Comparison of ENCODE assay signal across 11 cellular contexts in the genomic region with DNA sequence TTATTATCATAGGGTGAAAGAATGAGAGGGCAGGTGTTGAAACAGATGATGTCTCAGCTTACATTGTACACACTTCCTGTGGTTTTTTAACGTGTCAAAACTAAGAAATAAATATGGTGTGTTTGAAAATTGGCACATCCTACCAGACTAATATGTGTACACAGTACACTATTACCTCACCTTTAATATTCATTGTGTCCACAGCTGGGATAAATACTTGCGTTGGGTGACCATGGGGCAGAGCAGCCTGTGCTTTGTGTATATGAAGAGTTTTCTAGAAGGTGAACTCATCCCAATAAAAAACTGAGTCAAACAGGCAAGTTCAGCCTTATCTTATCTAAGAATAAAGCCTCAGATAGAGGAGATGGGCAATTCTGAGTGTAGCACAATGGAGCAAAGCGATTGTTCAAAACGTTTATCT. TPM values are rescaled to one million over a fixed set of nuclear protein-coding genes. Genes with fewer than 3 reads are reported as not detected.
A peak's percentile ranks its signal among the peaks of the same experiment; 100 is the strongest.
DNase-seq lines count a peak whose midpoint lies in the region; ATAC-seq and TF ChIP-seq lines count a peak whose summit lies in the region.
"Had no signal": no experiment of that assay in that cellular context is flagged by ENCODE, and none has a peak within 500 bp of the region (broad histone marks: within the 10 kb centered on the region; RNA-seq: fewer than 3 reads in every experiment).

No MANE protein-coding gene starts in this region.

- H3K4me1 ChIP-seq in RWPE2 (ENCODE audit: insufficient read depth, poor library complexity, severe bottlenecking) (peaks cover 13% of the 10 kb centered on the region), GM23248 (ENCODE audit: insufficient read depth) (peaks cover 1% of the 10 kb centered on the region; the same call in 1 of the 2 replicates)

- in situ Hi-C loops in GM23248 (cut with MboI), result no loop called here

- H3K9me3 ChIP-seq in RWPE2 (ENCODE audit: severe bottlenecking) (no peaks in the 10 kb centered on the region), GM23248 (ENCODE audit: low read depth) (no peaks in the 10 kb centered on the region)
- H3K9me3 ChIP-seq: heart left ventricle had no signal

- H3K9me2 ChIP-seq in GM23248 (ENCODE audit: insufficient read depth), result no peaks in the 10 kb centered on the region

- H4K20me1 ChIP-seq in GM23248 (ENCODE audit: insufficient read depth), result no peaks in the 10 kb centered on the region

- no peak for TF ChIP-seq CTCF in RWPE2 (IDR thresholded peaks at IDR 0.05; ENCODE audit: poor library complexity, severe bottlenecking)

- H3K27ac ChIP-seq in RWPE2 (ENCODE audit: poor library complexity, severe bottlenecking), result peak overlapping the region; percentile 41
- H3K27ac ChIP-seq in GM23248, result no peak overlapping the region

- H3K27me3 ChIP-seq in RWPE2 (ENCODE audit: insufficient read depth, poor library complexity, severe bottlenecking), result no peaks in the 10 kb centered on the region
- H3K27me3 ChIP-seq in GM23248 (replicated peaks; ENCODE audit: insufficient read depth), result no peaks in the 10 kb centered on the region
- H3K27me3 ChIP-seq: heart left ventricle had no signal

- WGBS in GM23248 (ENCODE audit: low coverage in 1 of 2, low lambda C conversion rate in 2 of 2, missing lambda C conversion rate in 2 of 2), 2 experiments, result 86 to 92% methylated on average over 4 of the region's 4 CpGs

- ATAC-seq in GM19463 (IDR thresholded peaks at IDR 0.05; ENCODE audit: unreplicated experiment) (peak; percentile 68), RWPE2 (ENCODE audit: low read depth) (peak; percentile 97)
- ATAC-seq: heart left ventricle had no signal

- H2AFZ ChIP-seq in GM23248, result no peak overlapping the region

- H3F3A ChIP-seq in GM23248 (ENCODE audit: insufficient read depth), result no peaks in the 10 kb centered on the region

- no peaks in the 10 kb centered on the region for H3K79me2 ChIP-seq in GM23248 (ENCODE audit: insufficient read depth)

- H3K36me3 ChIP-seq in RWPE2 (ENCODE audit: low read depth) (no peaks in the 10 kb centered on the region), GM23248 (ENCODE audit: low read depth) (no peaks in the 10 kb centered on the region)
- H3K36me3 ChIP-seq: heart left ventricle had no signal

- H3K9ac ChIP-seq in GM23248, result no peak overlapping the region

- H3K4me3 ChIP-seq in RWPE2 (ENCODE audit: severe bottlenecking) (no peak overlapping the region), GM23248 (no peak overlapping the region)
- H3K4me3 ChIP-seq: heart left ventricle had no signal

- DNase-seq in AML-193 (lab: John Stamatoyannopoulos, UW) (peak; percentile 98 to 99), HT-29 (ENCODE audit: low spot score) (peak; percentile 56), RWPE2 (ENCODE audit: low spot score) (no peak), GM23248 (no peak), NCI-H128 (lab: John Stamatoyannopoulos, UW; ENCODE audit: unreplicated experiment) (no peak)
- DNase-seq in activated T-cell treated with anti-CD3 and anti-CD28 coated beads, Interleukin-2, amount 50 U/mL, for 48 hours, result no peak
- DNase-seq in stimulated activated CD4-positive, alpha-beta T cell treated with anti-CD3 and anti-CD28 coated beads, Interleukin-12 subunit alpha, Interleukin-12 subunit beta, amount 100 ng/mL, for 4 hours, result no peak
- DNase-seq: activated gamma-delta T cell treated with Interleukin-2 at 50 U/mL for 16 hours, heart left ventricle, IMR-90 had no signal

- no peak overlapping the region for H3K4me2 ChIP-seq in GM23248 (ENCODE audit: unreplicated experiment)

RNA-seq across cellular contexts. Expression of a gene that starts 17.3 kb away (rescaled TPM):
- total RNA-seq in HT-29 (2014; rRNA removed; shearing (Covaris generic)), result 0.05 and 0.08 TPM in 2 replicates
- under 0.01 TPM in 1 of 2 replicates, not detected in the other for total RNA-seq in GM23248 (2014; rRNA removed; shearing (Covaris generic))
- polyA plus RNA-seq in GM23248 (2016; fragmentation: Nextera tagmentation; extraction: Ambion mirVana), result not detected in 2 replicates
- total RNA-seq: IMR-90 had no signal
- polyA plus RNA-seq: IMR-90 had no signal

Comparison
In these comparisons a context has a peak if more than half of its experiments do, and no peak if none do; other contexts are left out.
1. DNase-seq: peak in AML-193 (2 of 2) and HT-29 (single experiment); none in RWPE2 (single experiment), activated T-cell treated with anti-CD3 and anti-CD28 coated beads, Interleukin-2, amount 50 U/mL, for 48 hours (0 of 2), GM23248 (single experiment), NCI-H128 (single experiment) and stimulated activated CD4-positive, alpha-beta T cell treated with anti-CD3 and anti-CD28 coated beads, Interleukin-12 subunit alpha, Interleukin-12 subunit beta, amount 100 ng/mL, for 4 hours (single experiment).